8 cellular contexts compared by ENCODE assay signal in the genomic region with DNA sequence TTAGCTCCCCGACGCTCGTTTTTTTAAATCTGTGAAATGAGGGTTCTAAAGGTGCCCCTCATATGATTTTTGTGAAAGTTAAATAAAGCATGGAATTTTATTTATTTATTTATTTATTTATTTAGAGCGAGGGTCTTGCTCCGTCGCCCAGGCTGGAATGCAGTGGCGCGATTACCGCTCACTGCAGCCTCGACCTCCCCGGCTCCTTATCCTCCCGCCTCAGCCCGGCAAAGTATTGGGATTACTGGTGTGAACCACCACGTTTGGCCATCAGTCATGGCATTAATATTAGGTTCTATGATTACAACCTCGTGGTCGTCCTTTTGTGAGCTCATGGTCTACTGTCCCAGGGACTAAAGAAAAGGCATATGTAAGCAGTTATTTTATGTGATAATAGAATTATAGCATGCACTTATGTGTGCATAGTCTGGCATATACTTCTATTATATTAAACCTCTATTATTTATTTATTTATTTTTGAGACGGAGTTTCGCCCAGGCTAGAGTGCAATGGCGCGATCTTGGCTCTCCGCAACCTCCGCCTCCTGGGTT. TPM values are rescaled to one million over a fixed set of nuclear protein-coding genes. Genes with fewer than 3 reads are reported as not detected.
DNase-seq lines count a peak whose midpoint lies in the region; ATAC-seq, FAIRE-seq and TF ChIP-seq lines count a peak whose summit lies in the region.

No MANE protein-coding gene starts in this region.

- 46 to 62% methylated on average over 22 of the region's 22 CpGs for WGBS in testis, 2 donors

- H3K9me3 ChIP-seq in kidney (ENCODE audit: control insufficient read depth in 1 of 2, low read length in 2 of 2), result no peaks in the 10 kb centered on the region
- no peaks in the 10 kb centered on the region for H3K9me3 ChIP-seq in testis

- H3K4me3 Mint-ChIP-seq in activated CD8-positive, alpha-beta memory T cell treated with anti-CD3 and anti-CD28 coated beads, Interleukin-2, amount 10 ng/mL, durations not matched to agents 7 days and 5 days, result peak overlapping the region; percentile 81
- peak overlapping the region; percentile 89 for H3K4me3 Mint-ChIP-seq in activated T-helper 17 cell treated with anti-CD3 and anti-CD28 coated beads, Interleukin-2, amount 50 U/mL, for 72 hours

- no peaks in the 10 kb centered on the region for H3K27me3 Mint-ChIP-seq in activated CD8-positive, alpha-beta memory T cell treated with anti-CD3 and anti-CD28 coated beads, Interleukin-2, amount 10 ng/mL, durations not matched to agents 7 days and 5 days
- no peaks in the 10 kb centered on the region for H3K27me3 Mint-ChIP-seq in activated T-helper 17 cell treated with anti-CD3 and anti-CD28 coated beads, Interleukin-2, amount 50 U/mL, for 72 hours

- intact Hi-C loops in kidney (cut with DNase I) (no loop called here), testis (cut with DNase I; ENCODE audit: low total_unique reads) (no loop called here)

- TF ChIP-seq CTCF in kidney (IDR thresholded peaks at IDR 0.05; ENCODE audit: borderline replicate concordance, extremely low read depth, insufficient read depth) (no peak), testis (IDR thresholded peaks at IDR 0.05) (no peak)

- no peak for TF ChIP-seq POLR2A in testis (IDR thresholded peaks at IDR 0.05)

- no peaks in the 10 kb centered on the region for H3K9me3 Mint-ChIP-seq in activated CD8-positive, alpha-beta memory T cell treated with anti-CD3 and anti-CD28 coated beads, Interleukin-2, amount 10 ng/mL, durations not matched to agents 7 days and 5 days (ENCODE audit: low read depth)
- H3K9me3 Mint-ChIP-seq in activated T-helper 17 cell treated with anti-CD3 and anti-CD28 coated beads, Interleukin-2, amount 50 U/mL, for 72 hours, result no peaks in the 10 kb centered on the region

- no peak overlapping the region for H3K27ac ChIP-seq in kidney (ENCODE audit: low read depth in 2 of 2, low read length in 2 of 2)
- H3K27ac ChIP-seq in testis, result peak overlapping the region; percentile 95 to 97

- peaks cover 23% of the 10 kb centered on the region for H3K36me3 Mint-ChIP-seq in activated CD8-positive, alpha-beta memory T cell treated with anti-CD3 and anti-CD28 coated beads, Interleukin-2, amount 10 ng/mL, durations not matched to agents 7 days and 5 days
- peaks cover 36% of the 10 kb centered on the region for H3K36me3 Mint-ChIP-seq in activated T-helper 17 cell treated with anti-CD3 and anti-CD28 coated beads, Interleukin-2, amount 50 U/mL, for 72 hours (ENCODE audit: low read depth)

- DNase-seq in activated CD8-positive, alpha-beta memory T cell treated with anti-CD3 and anti-CD28 coated beads, Interleukin-2, amount 10 ng/mL, durations not matched to agents 7 days and 5 days, result no peak
- no peak for DNase-seq in activated CD8-positive, alpha-beta memory T cell treated with anti-CD3 and anti-CD28 coated beads, Interleukin-2, amount 50 U/mL, for 48 hours
- DNase-seq in kidney (no peak), testis (no peak), islet precursor cell (no peak), NCI-H2196 treated with DMSO at 0.1 percent for 48 hours (lab: John Stamatoyannopoulos, UW; ENCODE audit: unreplicated experiment) (no peak)

- H3K36me3 ChIP-seq in kidney (ENCODE audit: control insufficient read depth in 1 of 2, insufficient read depth in 2 of 2, low read length in 2 of 2) (peaks cover 17 to 20% of the 10 kb centered on the region in 2 donors), testis (ENCODE audit: low read depth, missing control alignments) (no peaks in the 10 kb centered on the region)

- H3K4me1 Mint-ChIP-seq in activated CD8-positive, alpha-beta memory T cell treated with anti-CD3 and anti-CD28 coated beads, Interleukin-2, amount 10 ng/mL, durations not matched to agents 7 days and 5 days, result peaks cover 35% of the 10 kb centered on the region
- peaks cover 11% of the 10 kb centered on the region for H3K4me1 Mint-ChIP-seq in activated T-helper 17 cell treated with anti-CD3 and anti-CD28 coated beads, Interleukin-2, amount 50 U/mL, for 72 hours

- CTCF ChIA-PET in activated CD8-positive, alpha-beta memory T cell treated with anti-CD3 and anti-CD28 coated beads, Interleukin-2, amount 10 ng/mL, durations not matched to agents 7 days and 5 days (lab: Charles Lee), result interaction anchor here (0.7 to 2.9 kb wide), 6 partner anchors 25 to 133 kb away, joined by 3 to 12 read pairs (median 4); no protein-coding TSS in a partner anchor

- H3K27ac Mint-ChIP-seq in activated CD8-positive, alpha-beta memory T cell treated with anti-CD3 and anti-CD28 coated beads, Interleukin-2, amount 10 ng/mL, durations not matched to agents 7 days and 5 days, result peak overlapping the region; percentile 92
- peak overlapping the region; percentile 86 for H3K27ac Mint-ChIP-seq in activated T-helper 17 cell treated with anti-CD3 and anti-CD28 coated beads, Interleukin-2, amount 50 U/mL, for 72 hours

- peak overlapping the region in 1 of 2 donors; percentile 77 for H3K9ac ChIP-seq in kidney (ENCODE audit: low read length in 2 of 2)

- H3K27me3 ChIP-seq in testis, result no peaks in the 10 kb centered on the region

- H3K4me3 ChIP-seq in kidney (ENCODE audit: low read length in 2 of 2) (peak overlapping the region; percentile 50 to 85), testis (peak overlapping the region; percentile 73 to 80)

- peaks cover 12% of the 10 kb centered on the region in 2 donors for H3K4me1 ChIP-seq in kidney (ENCODE audit: control insufficient read depth in 1 of 2, insufficient read depth in 1 of 2, low read depth in 1 of 2, low read length in 2 of 2)
- peaks cover 9% of the 10 kb centered on the region for H3K4me1 ChIP-seq in testis

- no peak for ATAC-seq in activated CD8-positive, alpha-beta memory T cell treated with anti-CD3 and anti-CD28 coated beads, Interleukin-2, amount 10 ng/mL, durations not matched to agents 7 days and 5 days
- no peak for ATAC-seq in activated T-helper 17 cell treated with anti-CD3 and anti-CD28 coated beads, Interleukin-2, amount 50 U/mL, for 72 hours (replicated peaks)
- ATAC-seq in GM21447 (IDR thresholded peaks at IDR 0.05; ENCODE audit: unreplicated experiment), result no peak

- FAIRE-seq in kidney (lab: Jason Lieb, UNC), result no peak

RNA-seq across cellular contexts. Expression of a gene that starts 0.6 kb away (rescaled TPM):
- 10 to 100 TPM; 60.0 to 65.3 TPM for total RNA-seq in activated CD8-positive, alpha-beta memory T cell treated with anti-CD3 and anti-CD28 coated beads, Interleukin-2, amount 10 ng/mL, durations not matched to agents 7 days and 5 days
- total RNA-seq in activated T-helper 17 cell treated with anti-CD3 and anti-CD28 coated beads, Interleukin-2, amount 50 U/mL, for 72 hours, result 10 to 100 TPM; 54.8 to 65.4 TPM
- total RNA-seq in kidney, result 72.0 TPM
- polyA plus RNA-seq in kidney (ENCODE audit: insufficient read depth, low read depth, low replicate concordance), result 56.3 TPM
- total RNA-seq in testis, result 100 to 1,000 TPM; 145 to 192 TPM
- polyA plus RNA-seq in testis (ENCODE audit: insufficient read depth, low read depth, low replicate concordance), result 81.1 TPM

RNA-seq across cellular contexts. Expression of a gene that starts 4.8 kb away (rescaled TPM):
- total RNA-seq in activated CD8-positive, alpha-beta memory T cell treated with anti-CD3 and anti-CD28 coated beads, Interleukin-2, amount 10 ng/mL, durations not matched to agents 7 days and 5 days, result 10 to 100 TPM in 1 of 2 experiments, 1 to 10 TPM in 1; 9.1 to 10.1 TPM
- total RNA-seq in activated T-helper 17 cell treated with anti-CD3 and anti-CD28 coated beads, Interleukin-2, amount 50 U/mL, for 72 hours, result 1 to 10 TPM; 4.0 to 6.8 TPM
- total RNA-seq in kidney, result 109 TPM
- polyA plus RNA-seq in kidney (ENCODE audit: insufficient read depth, low read depth, low replicate concordance), result 65.3 TPM
- 100 to 1,000 TPM; 151 to 168 TPM for total RNA-seq in testis
- polyA plus RNA-seq in testis (ENCODE audit: insufficient read depth, low read depth, low replicate concordance), result 89.7 TPM

RNA-seq across cellular contexts. Expression of a gene that starts 45.9 kb away (rescaled TPM):
- not detected for total RNA-seq in activated CD8-positive, alpha-beta memory T cell treated with anti-CD3 and anti-CD28 coated beads, Interleukin-2, amount 10 ng/mL, durations not matched to agents 7 days and 5 days
- total RNA-seq in activated T-helper 17 cell treated with anti-CD3 and anti-CD28 coated beads, Interleukin-2, amount 50 U/mL, for 72 hours, result under 1 TPM in 1 of 2 donors, not detected in 1; 0.11 TPM
- total RNA-seq in kidney, result 5.9 TPM
- 2.5 TPM for polyA plus RNA-seq in kidney (ENCODE audit: insufficient read depth, low read depth, low replicate concordance)
- 1 to 10 TPM; 1.2 to 2.9 TPM for total RNA-seq in testis
- 3.0 TPM for polyA plus RNA-seq in testis (ENCODE audit: insufficient read depth, low read depth, low replicate concordance)

RNA-seq across cellular contexts. Expression of a gene that starts 49.5 kb away (rescaled TPM):
- not detected for total RNA-seq in activated CD8-positive, alpha-beta memory T cell treated with anti-CD3 and anti-CD28 coated beads, Interleukin-2, amount 10 ng/mL, durations not matched to agents 7 days and 5 days
- total RNA-seq in activated T-helper 17 cell treated with anti-CD3 and anti-CD28 coated beads, Interleukin-2, amount 50 U/mL, for 72 hours, result not detected
- total RNA-seq in kidney (not detected), testis (1 to 10 TPM; 4.2 to 4.3 TPM)
- polyA plus RNA-seq in kidney (ENCODE audit: insufficient read depth, low read depth, low replicate concordance) (not detected), testis (ENCODE audit: insufficient read depth, low read depth, low replicate concordance) (1.3 TPM)

RNA-seq across cellular contexts. Expression of a gene that starts 50.6 kb away (rescaled TPM):
- total RNA-seq in activated CD8-positive, alpha-beta memory T cell treated with anti-CD3 and anti-CD28 coated beads, Interleukin-2, amount 10 ng/mL, durations not matched to agents 7 days and 5 days, result not detected
- total RNA-seq in activated T-helper 17 cell treated with anti-CD3 and anti-CD28 coated beads, Interleukin-2, amount 50 U/mL, for 72 hours, result not detected
- total RNA-seq in kidney (0.88 TPM), testis (1 to 10 TPM; 6.6 to 7.7 TPM)
- polyA plus RNA-seq in kidney (ENCODE audit: insufficient read depth, low read depth, low replicate concordance) (not detected), testis (ENCODE audit: insufficient read depth, low read depth, low replicate concordance) (2.9 TPM)

Comparison
In these comparisons a context has a peak if more than half of its experiments do, and no peak if none do; other contexts are left out.
1. H3K27ac ChIP-seq: peak in testis (2 of 2); none in kidney (0 of 2).